In genomic region chr12:42144424-42145196, GRCh38 we compare ENCODE assay signal across 8 cellular contexts. TPM values are rescaled to one million over a fixed set of nuclear protein-coding genes. Genes with fewer than 3 reads are reported as not detected.
DNase-seq lines count a peak whose midpoint lies in the region; ATAC-seq and TF ChIP-seq lines count a peak whose summit lies in the region.

TSS of gene GXYLT1 (minus strand) at chr12:42144874. CDS start at chr12:42144646, 228 bp downstream.

- DNase-seq in AG09319 (ENCODE audit: extremely low read depth, low read depth) (peak; percentile 82), NCI-H345 treated with DMSO at 0.1 percent for 48 hours (lab: John Stamatoyannopoulos, UW; ENCODE audit: unreplicated experiment) (peak; percentile 20), cerebellum (ENCODE audit: low spot score) (peak; percentile 91), kidney epithelial cell (ENCODE audit: low read depth) (no peak)
- DNase-seq in activated CD4-positive, alpha-beta T cell treated with anti-CD3 and anti-CD28 coated beads for 1 hour, result peak; percentile 65
- DNase-seq in stimulated activated CD4-positive, alpha-beta T cell treated with anti-CD3 and anti-CD28 coated beads, Interleukin-15, amount 100 ng/mL, for 24 hours, result peak; percentile 90

- ATAC-seq in GM19025 (IDR thresholded peaks at IDR 0.05; ENCODE audit: low read depth, unreplicated experiment), result peak; percentile 94
- ATAC-seq in HG03280 (IDR thresholded peaks at IDR 0.05; ENCODE audit: unreplicated experiment), result peak; percentile 93

- peak within 1 kb of the TSS; percentile 77 for H3K4me3 ChIP-seq in kidney epithelial cell (ENCODE audit: low read depth, low read length)

- TF ChIP-seq CTCF in AG09319 (IDR thresholded peaks at IDR 0.05; ENCODE audit: low read depth, low read length), result no peak
- no peak for TF ChIP-seq CTCF in kidney epithelial cell (IDR thresholded peaks at IDR 0.05; ENCODE audit: insufficient read depth, low read length, poor library complexity, severe bottlenecking)

- no peaks in the 10 kb centered on the region for H3K27me3 ChIP-seq in kidney epithelial cell (ENCODE audit: control insufficient read depth, insufficient read depth, low read length)

- no peaks in the 10 kb centered on the region for H3K36me3 ChIP-seq in kidney epithelial cell (ENCODE audit: control insufficient read depth, insufficient read depth, low read length)

RNA-seq across cellular contexts. Expression of gene GXYLT1, which starts in this region (rescaled TPM):
- 15.1 TPM for total RNA-seq in cerebellum
- 23.5 and 23.6 TPM in 2 replicates for total RNA-seq in kidney epithelial cell
